In the genomic region with DNA sequence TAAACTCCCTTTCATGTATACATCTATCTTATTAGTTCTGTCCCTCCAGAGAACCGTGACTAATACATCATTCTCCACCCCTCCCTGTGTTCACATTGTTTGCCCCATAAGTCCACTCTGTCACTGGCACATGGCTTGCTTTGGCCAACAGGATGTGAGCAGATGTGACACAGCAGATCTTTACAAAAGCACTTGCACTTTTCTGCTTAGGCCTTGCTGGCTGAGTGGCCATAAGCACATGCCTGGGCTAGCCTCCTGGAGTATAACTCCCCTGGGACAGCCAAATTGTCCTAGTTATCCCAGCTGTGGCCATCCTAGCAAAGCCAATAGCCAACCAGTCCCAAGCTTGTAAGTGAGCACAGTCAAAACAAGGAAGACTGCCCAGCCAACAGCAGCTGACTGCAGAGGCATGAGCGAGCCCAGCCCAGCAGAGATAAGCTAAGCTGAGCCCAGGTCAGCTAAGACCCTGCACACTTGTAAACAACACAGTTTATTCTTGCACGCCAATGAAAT, we compare ENCODE assay signal across 11 cellular contexts. TPM values are rescaled to one million over a fixed set of nuclear protein-coding genes. Genes with fewer than 3 reads are reported as not detected.
A peak's percentile ranks its signal among the peaks of the same experiment; 100 is the strongest.
DNase-seq lines count a peak whose midpoint lies in the region; ATAC-seq and TF ChIP-seq lines count a peak whose summit lies in the region.
"Had no signal": no experiment of that assay in that cellular context is flagged by ENCODE, and none has a peak within 500 bp of the region (broad histone marks: within the 10 kb centered on the region; RNA-seq: fewer than 3 reads in every experiment).

No MANE protein-coding gene starts in this region.

- TF ChIP-seq CTCF in IMR-90 (conservative IDR thresholded peaks at IDR 0.05; ENCODE audit: low read depth, low read length) (no peak), epithelial cell of esophagus (IDR thresholded peaks at IDR 0.05; ENCODE audit: insufficient read depth, low read depth, low read length, missing control alignments) (no peak), thyroid gland (IDR thresholded peaks at IDR 0.05) (no peak)

- no TSS peak for BruUV-seq in IMR-90 (replicated peaks; lab: Mats Ljungman, UMichigan)

- peak overlapping the region; percentile 50 for H2BK120ac ChIP-seq in IMR-90 (ENCODE audit: low read depth, low read length)

- POLR2A ChIA-PET in IMR-90 (lab: Charles Lee; ENCODE audit: unreplicated experiment): no interaction called here
- POLR2A ChIA-PET in activated CD8-positive, alpha-beta T cell treated with anti-CD3 and anti-CD28 coated beads, Interleukin-2, amount 10 ng/mL, durations not matched to agents 7 days and 5 days (lab: Charles Lee): no interaction called here

- H4K8ac ChIP-seq in IMR-90 (ENCODE audit: low read depth in 2 of 2, low read length in 2 of 2): peak overlapping the region; percentile 42 to 66; a peak in 2 of 4 replicates

- H3K4me1 Mint-ChIP-seq in activated T-cell treated with anti-CD3 and anti-CD28 coated beads, Interleukin-2, amount 50 U/mL, for 72 hours (ENCODE audit: low read depth): no peaks in the 10 kb centered on the region
- no peaks in the 10 kb centered on the region for H3K4me1 Mint-ChIP-seq in activated T-cell treated with anti-CD3 and anti-CD28 coated beads, Interleukin-2, amount 50 U/mL, for 4 hours (ENCODE audit: low read depth)
- no peaks in the 10 kb centered on the region for H3K4me1 Mint-ChIP-seq in activated CD8-positive, alpha-beta T cell treated with anti-CD3 and anti-CD28 coated beads, Interleukin-2, amount 10 ng/mL, durations not matched to agents 7 days and 5 days (ENCODE audit: low read depth)

- H3K4ac ChIP-seq in IMR-90 (ENCODE audit: low read depth, low read length): peak overlapping the region; percentile 75

- H3K23ac ChIP-seq in IMR-90 (ENCODE audit: low read depth, low read length): no peak overlapping the region

- peak overlapping the region; percentile 85 for H2BK20ac ChIP-seq in IMR-90 (ENCODE audit: low read depth, low read length)

- H2BK15ac ChIP-seq in IMR-90 (ENCODE audit: low read depth, low read length): peak overlapping the region; percentile 19; the same call in 1 of the 3 replicates

- TF ChIP-seq POLR2A in IMR-90 (IDR thresholded peaks at IDR 0.05; ENCODE audit: low read depth, low read length) (no peak), thyroid gland (IDR thresholded peaks at IDR 0.05) (no peak)

- DNase-seq in activated T-cell treated with anti-CD3 and anti-CD28 coated beads, Interleukin-2, amount 50 U/mL, for 72 hours: no peak
- DNase-seq in activated T-cell treated with anti-CD3 and anti-CD28 coated beads, Interleukin-2, amount 50 U/mL, for 4 hours: no peak
- DNase-seq in IMR-90 (peak; percentile 64), epithelial cell of esophagus (ENCODE audit: low read depth) (peak; percentile 72), thyroid gland (peak; percentile 8 to 14)
- no peak for DNase-seq in activated CD8-positive, alpha-beta T cell treated with anti-CD3 and anti-CD28 coated beads, Interleukin-2, amount 10 ng/mL, durations not matched to agents 7 days and 5 days
- DNase-seq: amygdala, kidney glomerular epithelial cell, T-helper 2 cell had no signal

- peak overlapping the region; percentile 16 for H3K27ac Mint-ChIP-seq in activated T-cell treated with anti-CD3 and anti-CD28 coated beads, Interleukin-2, amount 50 U/mL, for 72 hours
- H3K27ac Mint-ChIP-seq in activated CD8-positive, alpha-beta T cell treated with anti-CD3 and anti-CD28 coated beads, Interleukin-2, amount 10 ng/mL, durations not matched to agents 7 days and 5 days: no peak overlapping the region

- H2AFZ ChIP-seq in IMR-90 (replicated peaks; ENCODE audit: low read length, poor library complexity): peak overlapping the region; percentile 78

- CTCF ChIA-PET in IMR-90 (lab: Yijun Ruan, JAX): interaction anchor here (0.6 to 1.8 kb wide), 2 partner anchors 9 to 13 kb away, joined by 4 to 8 read pairs; no protein-coding TSS in a partner anchor
- CTCF ChIA-PET in activated CD8-positive, alpha-beta T cell treated with anti-CD3 and anti-CD28 coated beads, Interleukin-2, amount 10 ng/mL, durations not matched to agents 7 days and 5 days (lab: Charles Lee): no interaction called here

- ATAC-seq in activated T-cell treated with anti-CD3 and anti-CD28 coated beads, Interleukin-2, amount 50 U/mL, for 72 hours (replicated peaks in 1 of 2): no peak
- ATAC-seq in activated T-cell treated with anti-CD3 and anti-CD28 coated beads, Interleukin-2, amount 50 U/mL, for 4 hours: no peak
- ATAC-seq in IMR-90 (ENCODE audit: low read depth) (peak; percentile 82), HG02852 (IDR thresholded peaks at IDR 0.05; ENCODE audit: unreplicated experiment) (no peak), HG02884 (IDR thresholded peaks at IDR 0.05; ENCODE audit: unreplicated experiment) (no peak)
- ATAC-seq in activated CD8-positive, alpha-beta T cell treated with anti-CD3 and anti-CD28 coated beads, Interleukin-2, amount 10 ng/mL, durations not matched to agents 7 days and 5 days: no peak

- dilution Hi-C loops in IMR-90 (cut with HindIII; ENCODE audit: low sequenced_read_pairs, unreplicated experiment): no loop called here

- H4K5ac ChIP-seq in IMR-90 (ENCODE audit: low read depth, low read length): peak overlapping the region; percentile 41; the same call in 1 of the 2 replicates

- H3K9me3 Mint-ChIP-seq in activated T-cell treated with anti-CD3 and anti-CD28 coated beads, Interleukin-2, amount 50 U/mL, for 72 hours: peaks cover 0 to 4% of the 10 kb centered on the region in 2 donors
- H3K9me3 Mint-ChIP-seq in activated T-cell treated with anti-CD3 and anti-CD28 coated beads, Interleukin-2, amount 50 U/mL, for 4 hours: no peaks in the 10 kb centered on the region
- no peaks in the 10 kb centered on the region for H3K9me3 Mint-ChIP-seq in activated CD8-positive, alpha-beta T cell treated with anti-CD3 and anti-CD28 coated beads, Interleukin-2, amount 10 ng/mL, durations not matched to agents 7 days and 5 days (ENCODE audit: insufficient read depth)

- H3K79me1 ChIP-seq in IMR-90 (ENCODE audit: low read depth in 1 of 2, low read length in 2 of 2): no peaks in the 10 kb centered on the region

- no peaks in the 10 kb centered on the region for H3K9me3 ChIP-seq in IMR-90 (ENCODE audit: control insufficient read depth, insufficient read depth, low read length)
- no peaks in the 10 kb centered on the region for H3K9me3 ChIP-seq in thyroid gland

- H2AK9ac ChIP-seq in IMR-90 (replicated peaks; ENCODE audit: low read depth, low read length, poor library complexity): no peak overlapping the region

- in situ Hi-C loops in IMR-90 (cut with MboI; ENCODE audit: low sequenced_read_pairs): loop anchor here (25.0 kb wide), 1 partner anchor 506 kb away; a partner anchor contains a TSS

- H3K36me3 ChIP-seq in IMR-90 (ENCODE audit: control insufficient read depth, insufficient read depth, low read length) (no peaks in the 10 kb centered on the region), thyroid gland (no peaks in the 10 kb centered on the region)

- peaks cover 38% of the 10 kb centered on the region for H3K27me3 Mint-ChIP-seq in activated T-cell treated with anti-CD3 and anti-CD28 coated beads, Interleukin-2, amount 50 U/mL, for 72 hours (ENCODE audit: low read depth)
- peaks cover 15% of the 10 kb centered on the region for H3K27me3 Mint-ChIP-seq in activated T-cell treated with anti-CD3 and anti-CD28 coated beads, Interleukin-2, amount 50 U/mL, for 4 hours (ENCODE audit: low read depth)
- peaks cover 17% of the 10 kb centered on the region for H3K27me3 Mint-ChIP-seq in activated CD8-positive, alpha-beta T cell treated with anti-CD3 and anti-CD28 coated beads, Interleukin-2, amount 10 ng/mL, durations not matched to agents 7 days and 5 days (ENCODE audit: low read depth)

- no peak overlapping the region for H3K56ac ChIP-seq in IMR-90 (ENCODE audit: extremely low read depth, insufficient read depth, low read length)

- WGBS in IMR-90 (ENCODE audit: extremely low coverage in 2 of 2, insufficient read length in 1 of 2), 2 experiments: no CpG with 5 or more reads among the region's 3 CpGs
- WGBS in thyroid gland, 2 donors: 67 to 68% methylated on average over 3 of the region's 3 CpGs

- H2BK5ac ChIP-seq in IMR-90 (ENCODE audit: low read depth, low read length, poor library complexity, severe bottlenecking): peak overlapping the region; percentile 73

- peak overlapping the region; percentile 58 for H3K14ac ChIP-seq in IMR-90 (replicated peaks; ENCODE audit: low read depth, low read length)

- H3K4me1 ChIP-seq in IMR-90 (ENCODE audit: control insufficient read depth, insufficient read depth, low read length) (peaks cover 3% of the 10 kb centered on the region; the same call in 1 of the 2 replicates), thyroid gland (no peaks in the 10 kb centered on the region)

- no peak overlapping the region for H3K4me2 ChIP-seq in IMR-90 (ENCODE audit: low read depth, low read length)

- no peak overlapping the region for H2AK5ac ChIP-seq in IMR-90 (ENCODE audit: low read depth, low read length)

- H3K27me3 ChIP-seq in IMR-90 (ENCODE audit: control insufficient read depth, insufficient read depth, low read length): peaks cover 2% of the 10 kb centered on the region
- no peaks in the 10 kb centered on the region for H3K27me3 ChIP-seq in thyroid gland

- no peak overlapping the region for H3K4me3 ChIP-seq in IMR-90 (ENCODE audit: insufficient read depth, low read depth, low read length)
- no peak overlapping the region for H3K4me3 ChIP-seq in epithelial cell of esophagus (ENCODE audit: low read length)
- H3K4me3 ChIP-seq in thyroid gland (replicated peaks in 1 of 3): no peak overlapping the region

- H3K36me3 Mint-ChIP-seq in activated T-cell treated with anti-CD3 and anti-CD28 coated beads, Interleukin-2, amount 50 U/mL, for 72 hours (ENCODE audit: insufficient read depth in 2 of 2): no peaks in the 10 kb centered on the region
- H3K36me3 Mint-ChIP-seq in activated T-cell treated with anti-CD3 and anti-CD28 coated beads, Interleukin-2, amount 50 U/mL, for 4 hours (ENCODE audit: insufficient read depth): no peaks in the 10 kb centered on the region
- H3K36me3 Mint-ChIP-seq in activated CD8-positive, alpha-beta T cell treated with anti-CD3 and anti-CD28 coated beads, Interleukin-2, amount 10 ng/mL, durations not matched to agents 7 days and 5 days (ENCODE audit: low read depth): no peaks in the 10 kb centered on the region

- H3K4me3 Mint-ChIP-seq in activated T-cell treated with anti-CD3 and anti-CD28 coated beads, Interleukin-2, amount 50 U/mL, for 72 hours: no peak overlapping the region
- H3K4me3 Mint-ChIP-seq in activated T-cell treated with anti-CD3 and anti-CD28 coated beads, Interleukin-2, amount 50 U/mL, for 4 hours: no peak overlapping the region
- no peak overlapping the region for H3K4me3 Mint-ChIP-seq in activated CD8-positive, alpha-beta T cell treated with anti-CD3 and anti-CD28 coated beads, Interleukin-2, amount 10 ng/mL, durations not matched to agents 7 days and 5 days

- no peaks in the 10 kb centered on the region for H4K20me1 ChIP-seq in IMR-90 (ENCODE audit: insufficient read depth, low read length)

- H4K91ac ChIP-seq in IMR-90 (ENCODE audit: insufficient read depth, low read depth, low read length): 0 out of 2 replicates have a peak overlapping the region, but pooled peaks have one; percentile 19

- no peak overlapping the region for H3K9ac ChIP-seq in IMR-90 (ENCODE audit: low read depth, low read length)

- peak overlapping the region; percentile 26 for H3K18ac ChIP-seq in IMR-90 (ENCODE audit: low read depth, low read length)

- intact Hi-C loops in IMR-90 (cut with micrococcal nuclease): no loop called here
- intact Hi-C loops in thyroid gland (cut with DNase I): no loop called here

- no peak for TF ChIP-seq RAD21 in IMR-90 (IDR thresholded peaks at IDR 0.05; ENCODE audit: low read length)

- H3K27ac ChIP-seq in IMR-90 (ENCODE audit: insufficient read depth, low read length): peak overlapping the region; percentile 7; the same call in 1 of the 2 replicates
- H3K27ac ChIP-seq in thyroid gland: no peak overlapping the region

- H3K9me1 ChIP-seq in IMR-90 (ENCODE audit: insufficient read depth, low read length): peaks cover 2% of the 10 kb centered on the region; the same call in 1 of the 2 replicates

RNA-seq across cellular contexts. Expression of a gene that starts 9.7 kb away (rescaled TPM):
- 10 to 100 TPM; 28.4 to 35.9 TPM for total RNA-seq in activated T-cell treated with anti-CD3 and anti-CD28 coated beads, Interleukin-2, amount 50 U/mL, for 72 hours
- total RNA-seq in activated T-cell treated with anti-CD3 and anti-CD28 coated beads, Interleukin-2, amount 50 U/mL, for 4 hours: 10 to 100 TPM; 26.3 to 36.9 (median 26.7) TPM
- total RNA-seq in IMR-90 (2012; rRNA removed) (129 and 231 TPM in 2 replicates), thyroid gland (100 to 1,000 TPM in 1 of 4 donors, 10 to 100 TPM in 3; 52.0 to 101 (median 75.7) TPM)
- 171 and 193 TPM in 2 replicates for polyA plus RNA-seq in IMR-90 (2012; rRNA removed)
- 78.4 and 90.6 TPM in 2 replicates for polyA plus RNA-seq in IMR-90 (2012; cell fraction: cytosol; rRNA removed)
- 40.8 and 127 TPM in 2 replicates for polyA plus RNA-seq in IMR-90 (2012; cell fraction: nucleus; rRNA removed; ENCODE audit: low replicate concordance)
- 10 to 100 TPM; 14.6 to 19.1 TPM for total RNA-seq in activated CD8-positive, alpha-beta T cell treated with anti-CD3 and anti-CD28 coated beads, Interleukin-2, amount 10 ng/mL, durations not matched to agents 7 days and 5 days

Comparison
In these comparisons a context has a peak if more than half of its experiments do, and no peak if none do; other contexts are left out.
1. DNase-seq: peak in IMR-90 (single experiment), epithelial cell of esophagus (single experiment) and thyroid gland (2 of 2); none in activated T-cell treated with anti-CD3 and anti-CD28 coated beads, Interleukin-2, amount 50 U/mL, for 72 hours (0 of 2), activated T-cell treated with anti-CD3 and anti-CD28 coated beads, Interleukin-2, amount 50 U/mL, for 4 hours (single experiment) and activated CD8-positive, alpha-beta T cell treated with anti-CD3 and anti-CD28 coated beads, Interleukin-2, amount 10 ng/mL, durations not matched to agents 7 days and 5 days (single experiment).